ENCODE assay signal across 7 cellular contexts in the genomic region with DNA sequence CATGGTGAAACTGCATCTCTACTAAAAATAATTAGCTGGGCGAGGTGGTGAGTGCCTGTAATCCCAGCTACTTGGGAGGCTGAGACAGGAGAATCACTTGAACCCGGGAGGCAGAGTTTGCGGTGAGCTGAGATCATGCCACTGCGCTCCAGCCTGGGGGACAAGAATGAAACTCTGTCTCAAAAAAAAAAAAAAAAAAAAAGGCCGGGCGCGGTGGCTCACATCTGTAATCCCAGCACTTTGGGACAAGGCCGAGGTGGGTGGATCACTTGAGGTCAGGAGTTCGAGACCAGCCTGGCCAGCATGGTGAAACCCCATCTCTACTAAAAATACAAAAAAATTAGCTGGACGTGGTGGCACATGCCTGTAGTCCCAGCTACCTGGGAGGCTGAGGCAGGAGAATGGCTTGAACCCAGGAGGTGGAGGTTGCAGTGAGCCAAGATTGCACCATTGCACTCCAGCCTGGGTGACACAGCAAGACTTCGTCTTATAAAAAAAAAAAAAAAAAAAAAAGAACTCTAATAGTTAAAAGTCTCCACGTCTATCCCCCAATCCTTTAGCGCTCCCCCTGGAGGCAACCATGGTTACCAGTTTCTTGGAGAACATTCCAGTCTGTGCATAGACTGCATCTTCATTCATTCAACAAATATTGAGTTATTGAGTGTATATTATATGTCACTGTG. TPM values are rescaled to one million over a fixed set of nuclear protein-coding genes. Genes with fewer than 3 reads are reported as not detected.
DNase-seq lines count a peak whose midpoint lies in the region; ATAC-seq, FAIRE-seq and TF ChIP-seq lines count a peak whose summit lies in the region.
"Not testable (repeated sequence)": the region's sequence is repeated elsewhere in the genome, so short reads cannot be mapped to it uniquely, and the experiment has no call there.

No MANE protein-coding gene starts in this region.

- H3K9me3 ChIP-seq in OCI-LY3 (ENCODE audit: insufficient read depth, low read length); pancreas: not testable (repeated sequence)

- not testable (repeated sequence) for H3K36me3 ChIP-seq in OCI-LY3 (replicated peaks; ENCODE audit: low read depth, low read length); pancreas

- peaks cover 75% of the 10 kb centered on the region for H3K4me1 Mint-ChIP-seq in dendritic cell treated with granulocyte-macrophage colony-stimulating factor and Interleukin-4, amounts not matched to agents 40 ng/mL and 50 ng/mL, for 4 days (ENCODE audit: low read depth)

- H2AFZ ChIP-seq in OCI-LY3 (ENCODE audit: low read depth, low read length) = not testable (repeated sequence)

- H3K27me3 Mint-ChIP-seq in dendritic cell treated with granulocyte-macrophage colony-stimulating factor and Interleukin-4, amounts not matched to agents 40 ng/mL and 50 ng/mL, for 4 days = not testable (repeated sequence)

- H3K79me2 ChIP-seq in OCI-LY3 (ENCODE audit: low read length) = not testable (repeated sequence)

- FAIRE-seq in pancreas (lab: Jason Lieb, UNC) = not testable (repeated sequence)

- H4K20me1 ChIP-seq in OCI-LY3 (ENCODE audit: insufficient read depth, low read length) = not testable (repeated sequence)

- H3K27me3 ChIP-seq in OCI-LY3 (ENCODE audit: low read depth, low read length); pancreas: not testable (repeated sequence)

- peak in 3 of 4 donors; percentile 31 to 40 (median 39) for ATAC-seq in pancreas

- not testable (repeated sequence) for H3K9me3 Mint-ChIP-seq in dendritic cell treated with granulocyte-macrophage colony-stimulating factor and Interleukin-4, amounts not matched to agents 40 ng/mL and 50 ng/mL, for 4 days

- peaks cover 25% of the 10 kb centered on the region for H3K36me3 Mint-ChIP-seq in dendritic cell treated with granulocyte-macrophage colony-stimulating factor and Interleukin-4, amounts not matched to agents 40 ng/mL and 50 ng/mL, for 4 days (ENCODE audit: low read depth)

- DNase-seq in DMS53 treated with DMSO at 0.1 percent for 48 hours (lab: John Stamatoyannopoulos, UW; ENCODE audit: unreplicated experiment) = peak; percentile 21
- DNase-seq in UCSD-AML1 (lab: John Stamatoyannopoulos, UW; ENCODE audit: unreplicated experiment) = peak; percentile 47
- peak; percentile 88 for DNase-seq in hepatic stellate cell (ENCODE audit: low spot score)
- peak in 2 of 6 donors; percentile 66 to 68 for DNase-seq in pancreas

- H3K4me1 ChIP-seq in OCI-LY3 (ENCODE audit: low read length) (peaks cover 28% of the 10 kb centered on the region), pancreas (peaks cover 3 to 19% (median 6%) of the 10 kb centered on the region in 3 donors)

- not testable (repeated sequence) for H3K4me2 ChIP-seq in OCI-LY3 (ENCODE audit: low read length)

- intact Hi-C loops in dendritic cell treated with granulocyte-macrophage colony-stimulating factor and Interleukin-4, amounts not matched to agents 40 ng/mL and 50 ng/mL, for 4 days (cut with micrococcal nuclease) = loop anchor here (5.0 kb wide), 1 partner anchor 33 kb away; a partner anchor contains a TSS
- intact Hi-C loops in pancreas (cut with DNase I) = not testable (repeated sequence)

- H3K9ac ChIP-seq in OCI-LY3 (ENCODE audit: low read length) = not testable (repeated sequence)

- TF ChIP-seq CTCF in LNCAP (IDR thresholded peaks at IDR 0.05) (peak; percentile 56; the same call in 1 of the 2 replicates), OCI-LY3 (IDR thresholded peaks at IDR 0.05; ENCODE audit: low read depth, low read length) (peak; percentile 34)
- not testable (repeated sequence) for TF ChIP-seq CTCF in pancreas (IDR thresholded peaks at IDR 0.05)

- WGBS in pancreas, 2 donors = 50 to 53% methylated on average over 10 to 11 of the region's 13 CpGs

- H3K27ac Mint-ChIP-seq in dendritic cell treated with granulocyte-macrophage colony-stimulating factor and Interleukin-4, amounts not matched to agents 40 ng/mL and 50 ng/mL, for 4 days = peak overlapping the region; percentile 78

- H3K4me3 Mint-ChIP-seq in dendritic cell treated with granulocyte-macrophage colony-stimulating factor and Interleukin-4, amounts not matched to agents 40 ng/mL and 50 ng/mL, for 4 days = not testable (repeated sequence)

- H3K27ac ChIP-seq in OCI-LY3 (ENCODE audit: low read length); pancreas: not testable (repeated sequence)

- H3K4me3 ChIP-seq in OCI-LY3 (ENCODE audit: low read length); pancreas: not testable (repeated sequence)

RNA-seq across cellular contexts. Expression of a gene that starts 2.1 kb away (rescaled TPM):
- total RNA-seq in pancreas = under 1 TPM in 1 of 6 donors, not detected in 5; 0.29 TPM
- not detected for polyA plus RNA-seq in pancreas

RNA-seq across cellular contexts. Expression of a gene that starts 7.2 kb away (rescaled TPM):
- 10 to 100 TPM; 24.5 to 38.4 (median 37.2) TPM for total RNA-seq in pancreas
- 10 to 100 TPM; 19.8 to 31.8 TPM for polyA plus RNA-seq in pancreas

RNA-seq across cellular contexts. Expression of a gene that starts 12.3 kb away (rescaled TPM):
- 10 to 100 TPM in 4 of 6 donors, 1 to 10 TPM in 2; 8.3 to 14.1 (median 11.9) TPM for total RNA-seq in pancreas
- 10 to 100 TPM; 22.6 to 28.6 TPM for polyA plus RNA-seq in pancreas

RNA-seq across cellular contexts. Expression of a gene that starts 21.0 kb away (rescaled TPM):
- 10 to 100 TPM in 3 of 6 donors, 1 to 10 TPM in 3; 6.7 to 12.0 (median 10.2) TPM for total RNA-seq in pancreas
- 10 to 100 TPM in 1 of 2 donors, 1 to 10 TPM in 1; 6.7 to 19.5 TPM for polyA plus RNA-seq in pancreas

RNA-seq across cellular contexts. Expression of a gene that starts 24.9 kb away (rescaled TPM):
- total RNA-seq in pancreas = 10 to 100 TPM; 32.3 to 53.4 (median 40.7) TPM
- polyA plus RNA-seq in pancreas = 10 to 100 TPM; 37.4 to 47.6 TPM
